ENCODE assay signal across 8 cellular contexts in genomic region chr1:42657981-42658879, GRCh38. TPM values are rescaled to one million over a fixed set of nuclear protein-coding genes. Genes with fewer than 3 reads are reported as not detected.
DNase-seq lines count a peak whose midpoint lies in the region; ATAC-seq and TF ChIP-seq lines count a peak whose summit lies in the region.

PPIH (plus strand) TSS chr1:42658423; CDS start chr1:42658447, 24 bp downstream.

- H3K9me3 ChIP-seq in ovary (no peaks in the 10 kb centered on the region), thyroid gland (no peaks in the 10 kb centered on the region)

- H3K4me1 ChIP-seq in ovary (ENCODE audit: insufficient read depth) (peaks cover 6% of the 10 kb centered on the region), thyroid gland (peaks cover 11 to 12% of the 10 kb centered on the region in 2 donors)

- 0 to 1% (median 0%) methylated on average over 49 to 53 of the region's 53 CpGs for WGBS in ovary, 3 donors
- 0 to 1% methylated on average over 24 to 36 of the region's 53 CpGs for WGBS in thyroid gland, 2 donors

- DNase-seq in NCI-H1417 (lab: John Stamatoyannopoulos, UW) (peak; percentile 91 to 96 (median 92)), SW 1271 (lab: John Stamatoyannopoulos, UW) (peak; percentile 65 to 87), Right ventricle myocardium inferior (ENCODE audit: missing footprints) (peak; percentile 97), ovary (peak; percentile 90 to 96 (median 92)), thyroid gland (peak; percentile 96)
- DNase-seq in activated naive CD8-positive, alpha-beta T cell treated with anti-CD3 and anti-CD28 coated beads, Interleukin-2, amount 50 U/mL, for 16 hours (ENCODE audit: low read depth, low spot score) = peak; percentile 93

- H3K4me3 ChIP-seq in ovary (peak within 1 kb of the TSS; percentile 90), thyroid gland (replicated peaks in 1 of 3) (peak within 1 kb of the TSS; percentile 62 to 81 (median 79))

- H3K27me3 ChIP-seq in ovary = no peaks in the 10 kb centered on the region
- no peaks in the 10 kb centered on the region for H3K27me3 ChIP-seq in thyroid gland

- intact Hi-C loops in Right ventricle myocardium inferior (cut with DNase I) (no loop called here), ovary (cut with DNase I) (no loop called here), thyroid gland (cut with DNase I) (no loop called here)

- H3K36me3 ChIP-seq in ovary = no peaks in the 10 kb centered on the region
- no peaks in the 10 kb centered on the region for H3K36me3 ChIP-seq in thyroid gland

- ATAC-seq in HG02678 (IDR thresholded peaks at IDR 0.05; ENCODE audit: unreplicated experiment) (peak; percentile 94), Right ventricle myocardium inferior (peak; percentile 100)

- TF ChIP-seq POLR2A in ovary (IDR thresholded peaks at IDR 0.05) (no peak), thyroid gland (IDR thresholded peaks at IDR 0.05) (peak in 1 of 2 donors; percentile 66)

- no peak for TF ChIP-seq EP300 in ovary (IDR thresholded peaks at IDR 0.05)

- TF ChIP-seq CTCF in GM12872 (IDR thresholded peaks at IDR 0.05; ENCODE audit: insufficient read depth, low read depth, low read length) = 0 out of 3 replicates have a peak, but pooled peaks have one; percentile 19
- TF ChIP-seq CTCF in ovary (IDR thresholded peaks at IDR 0.05) = peak in 2 of 3 donors; percentile 53 to 59
- TF ChIP-seq CTCF in thyroid gland (IDR thresholded peaks at IDR 0.05) = peak in 5 of 6 experiments; percentile 11 to 59 (median 56)

- H3K27ac ChIP-seq in ovary (peak within 1 kb of the TSS in 1 of 2 donors; percentile 57), thyroid gland (peak within 1 kb of the TSS; percentile 47 to 68 (median 64))

RNA-seq across cellular contexts. Expression of gene PPIH, which starts in this region (rescaled TPM):
- total RNA-seq in Right ventricle myocardium inferior (20.1 TPM), ovary (10 to 100 TPM; 23.1 to 32.8 (median 26.4) TPM), thyroid gland (10 to 100 TPM; 26.4 to 45.9 (median 40.3) TPM)
- polyA plus RNA-seq in ovary = 10 to 100 TPM; 32.1 to 49.1 TPM
